ENCODE assay signal across 11 cellular contexts in the genomic region with DNA sequence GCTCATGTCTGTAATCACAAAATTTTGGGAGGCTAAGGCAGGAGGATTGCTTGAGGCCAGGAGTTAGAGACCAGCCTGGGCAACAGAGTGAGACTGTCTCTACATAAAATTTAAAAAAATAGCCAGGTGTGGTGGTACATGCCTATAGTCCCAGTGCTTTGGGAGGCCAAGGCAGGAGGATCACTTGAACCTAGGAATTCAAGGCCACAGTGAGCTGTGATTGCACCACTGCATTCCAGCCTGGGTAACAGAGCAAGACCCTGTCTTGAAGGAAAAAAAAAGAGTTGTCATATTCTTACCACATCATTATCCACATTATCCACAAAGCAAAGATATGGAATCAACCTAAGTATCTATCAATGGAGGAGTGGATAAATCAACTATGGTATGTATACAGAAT. TPM values are rescaled to one million over a fixed set of nuclear protein-coding genes. Genes with fewer than 3 reads are reported as not detected.
"Had no signal": no experiment of that assay in that cellular context is flagged by ENCODE, and none has a peak within 500 bp of the region (broad histone marks: within the 10 kb centered on the region; RNA-seq: fewer than 3 reads in every experiment).

No MANE protein-coding gene starts in this region.

- H3K4me2 ChIP-seq: GM23338 had no signal

- H3K4me1 ChIP-seq: HAP-1 had no signal

- H3K4me3 Mint-ChIP-seq: GM23338, H9, HFFc6 had no signal

- H3K27ac ChIP-seq: GM23248 had no signal

- ATAC-seq: GM23338 had no signal

- H3K27ac Mint-ChIP-seq: GM23338, H9, HFFc6 had no signal

- H3K36me3 ChIP-seq: HAP-1 had no signal

- FAIRE-seq: H1, H54 had no signal

- H3K9ac ChIP-seq: GM23248 had no signal

- H3K4me3 ChIP-seq: GM23248, GM23338, HAP-1 had no signal

- H2AFZ ChIP-seq: GM23248, GM23338 had no signal

- DNase-seq: GM23248, GOT3, H7, H9, HCEC 1CT, HFFc6 had no signal

- H3K4me1 Mint-ChIP-seq: GM23338, H9 had no signal

RNA-seq across cellular contexts. Expression of a gene that starts 30.7 kb away (rescaled TPM):
- total RNA-seq: H1, H4 had no signal
